In genomic region chr5:14760548-14761002, GRCh38 we compare ENCODE assay signal across 28 cellular contexts.
A peak's percentile ranks its signal among the peaks of the same experiment; 100 is the strongest.
DNase-seq lines count a peak whose midpoint lies in the region; ATAC-seq and TF ChIP-seq lines count a peak whose summit lies in the region.
"Had no signal": no experiment of that assay in that cellular context is flagged by ENCODE, and none has a peak within 500 bp of the region (broad histone marks: within the 10 kb centered on the region; RNA-seq: fewer than 3 reads in every experiment).

No MANE protein-coding gene starts in this region.

- H3K27me3 ChIP-seq in heart right ventricle (no peaks in the 10 kb centered on the region), aorta (ENCODE audit: control insufficient read depth in 1 of 2, insufficient read depth in 2 of 2, low read length in 1 of 2) (no peaks in the 10 kb centered on the region)
- H3K27me3 ChIP-seq: adrenal gland, body of pancreas, esophagus muscularis mucosa, hepatocyte, stomach, tibial artery had no signal

- H3K4me1 ChIP-seq in heart right ventricle (peaks cover 4 to 53% (median 30%) of the 10 kb centered on the region in 9 donors), aorta (ENCODE audit: control insufficient read depth in 1 of 2, insufficient read depth in 2 of 2, low read length in 2 of 2) (no peaks in the 10 kb centered on the region)
- H3K4me1 ChIP-seq: adrenal gland, body of pancreas, stomach had no signal

- DNase-seq in heart right ventricle = peak; percentile 59 to 75
- DNase-seq in midbrain (lab: John Stamatoyannopoulos, UW) = peak; percentile 12
- no peak for DNase-seq in aorta
- no peak for DNase-seq in activated T-cell treated with anti-CD3 and anti-CD28 coated beads, Interleukin-2, amount 50 U/mL, for 4 hours
- no peak for DNase-seq in H4 (ENCODE audit: low spot score)
- DNase-seq in NCI-H187 treated with DMSO at 0.1 percent for 48 hours (lab: John Stamatoyannopoulos, UW) = no peak
- DNase-seq: activated CD4-positive, alpha-beta T cell treated with anti-CD3 and anti-CD28 coated beads, Interleukin-2, amount 50 U/mL, for 48 hours; activated CD4-positive, CD25-positive, alpha-beta regulatory T cell treated with anti-CD3 and anti-CD28 coated beads, Interleukin-2, amount 50 U/mL, for 72 hours; activated naive CD4-positive, alpha-beta T cell treated with anti-CD3 and anti-CD28 coated beads for 36 hours; adrenal gland; body of pancreas; cerebellar nuclear complex; DND-41; foreskin melanocyte; GM23248; kidney glomerular epithelial cell; mammary epithelial cell; NCI-H1436 treated with DMSO at 0.1 percent for 48 hours; NCI-H226; NCI-H526 treated with DMSO at 0.1 percent for 48 hours; nephron progenitor cell; PC-9; stomach; tibial artery had no signal

- ATAC-seq in heart right ventricle = peak; percentile 86 to 98 (median 92)
- ATAC-seq in aorta (ENCODE audit: low FRiP score) = peak; percentile 69
- ATAC-seq in activated T-cell treated with anti-CD3 and anti-CD28 coated beads, Interleukin-2, amount 50 U/mL, for 4 hours = no peak
- ATAC-seq: body of pancreas had no signal

- no peaks in the 10 kb centered on the region for H3K9me3 Mint-ChIP-seq in dendritic cell treated with granulocyte-macrophage colony-stimulating factor and Interleukin-4, amounts not matched to agents 40 ng/mL and 50 ng/mL, for 4 days
- no peaks in the 10 kb centered on the region for H3K9me3 Mint-ChIP-seq in activated T-cell treated with anti-CD3 and anti-CD28 coated beads, Interleukin-2, amount 50 U/mL, for 4 hours
- H3K9me3 Mint-ChIP-seq: activated naive CD4-positive, alpha-beta T cell treated with anti-CD3 and anti-CD28 coated beads for 36 hours; nephron progenitor cell had no signal

- TF ChIP-seq CTCF in heart right ventricle (IDR thresholded peaks at IDR 0.05) = no peak

- H3K4me3 Mint-ChIP-seq in dendritic cell treated with granulocyte-macrophage colony-stimulating factor and Interleukin-4, amounts not matched to agents 40 ng/mL and 50 ng/mL, for 4 days = no peak overlapping the region
- no peak overlapping the region for H3K4me3 Mint-ChIP-seq in activated T-cell treated with anti-CD3 and anti-CD28 coated beads, Interleukin-2, amount 50 U/mL, for 4 hours
- H3K4me3 Mint-ChIP-seq: activated naive CD4-positive, alpha-beta T cell treated with anti-CD3 and anti-CD28 coated beads for 36 hours; nephron progenitor cell had no signal

- H3K27ac ChIP-seq in heart right ventricle (peak overlapping the region; percentile 53 to 85 (median 77)), aorta (ENCODE audit: low read depth in 1 of 2, low read length in 2 of 2) (no peak overlapping the region)
- H3K27ac ChIP-seq: adrenal gland, body of pancreas, esophagus muscularis mucosa, GM23248, hepatocyte, HL-60, PC-9, stomach, tibial artery had no signal

- H3K4me3 ChIP-seq in heart right ventricle = no peak overlapping the region
- H3K4me3 ChIP-seq in aorta (ENCODE audit: low read length in 2 of 2) = no peak overlapping the region
- H3K4me3 ChIP-seq: adrenal gland, body of pancreas, esophagus muscularis mucosa, GM23248, hepatocyte, PC-9, stomach, tibial artery had no signal

- intact Hi-C loops in dendritic cell treated with granulocyte-macrophage colony-stimulating factor and Interleukin-4, amounts not matched to agents 40 ng/mL and 50 ng/mL, for 4 days (cut with micrococcal nuclease) = no loop called here
- intact Hi-C loops in heart right ventricle (cut with DNase I) = no loop called here
- intact Hi-C loops in aorta (cut with DNase I) = loop anchor here in 1 of 2 donors (5.0 kb wide), 1 partner anchor 42 kb away; no protein-coding TSS in a partner anchor

- H3K27me3 Mint-ChIP-seq in dendritic cell treated with granulocyte-macrophage colony-stimulating factor and Interleukin-4, amounts not matched to agents 40 ng/mL and 50 ng/mL, for 4 days = no peaks in the 10 kb centered on the region
- no peaks in the 10 kb centered on the region for H3K27me3 Mint-ChIP-seq in activated T-cell treated with anti-CD3 and anti-CD28 coated beads, Interleukin-2, amount 50 U/mL, for 4 hours (ENCODE audit: low read depth)

- H3K36me3 Mint-ChIP-seq in dendritic cell treated with granulocyte-macrophage colony-stimulating factor and Interleukin-4, amounts not matched to agents 40 ng/mL and 50 ng/mL, for 4 days (ENCODE audit: low read depth) = peaks cover 20% of the 10 kb centered on the region
- peaks cover 21% of the 10 kb centered on the region for H3K36me3 Mint-ChIP-seq in activated T-cell treated with anti-CD3 and anti-CD28 coated beads, Interleukin-2, amount 50 U/mL, for 4 hours (ENCODE audit: insufficient read depth)

- H3K4me1 Mint-ChIP-seq in dendritic cell treated with granulocyte-macrophage colony-stimulating factor and Interleukin-4, amounts not matched to agents 40 ng/mL and 50 ng/mL, for 4 days (ENCODE audit: low read depth) = peaks cover 43% of the 10 kb centered on the region
- no peaks in the 10 kb centered on the region for H3K4me1 Mint-ChIP-seq in activated T-cell treated with anti-CD3 and anti-CD28 coated beads, Interleukin-2, amount 50 U/mL, for 4 hours (ENCODE audit: low read depth)

- H3K9me3 ChIP-seq in heart right ventricle = no peaks in the 10 kb centered on the region
- no peaks in the 10 kb centered on the region for H3K9me3 ChIP-seq in aorta (ENCODE audit: control insufficient read depth, low read length)
- H3K9me3 ChIP-seq: adrenal gland, body of pancreas, esophagus muscularis mucosa, stomach, tibial artery had no signal

- WGBS in heart right ventricle, 2 donors = 50 to 68% methylated on average over 4 of the region's 4 CpGs
- WGBS in aorta, 2 donors = 21 to 27% methylated on average over 4 of the region's 4 CpGs

- peaks cover 0 to 38% (median 1%) of the 10 kb centered on the region in 9 donors for H3K36me3 ChIP-seq in heart right ventricle
- H3K36me3 ChIP-seq in aorta (ENCODE audit: control insufficient read depth in 1 of 2, insufficient read depth in 2 of 2, low read length in 1 of 2) = peaks cover 2% of the 10 kb centered on the region in 2 donors
- H3K36me3 ChIP-seq: adrenal gland had no signal

- H3K27ac Mint-ChIP-seq in dendritic cell treated with granulocyte-macrophage colony-stimulating factor and Interleukin-4, amounts not matched to agents 40 ng/mL and 50 ng/mL, for 4 days = peak overlapping the region; percentile 96
- H3K27ac Mint-ChIP-seq: activated naive CD4-positive, alpha-beta T cell treated with anti-CD3 and anti-CD28 coated beads for 36 hours; nephron progenitor cell had no signal

Comparison
In these comparisons a context has a peak if more than half of its experiments do, and no peak if none do; other contexts are left out.
1. ATAC-seq: peak in heart right ventricle (8 of 8) and aorta (single experiment); none in activated T-cell treated with anti-CD3 and anti-CD28 coated beads, Interleukin-2, amount 50 U/mL, for 4 hours (0 of 2).
2. DNase-seq: peak in heart right ventricle (2 of 2) and midbrain (single experiment); none in aorta (0 of 2), activated T-cell treated with anti-CD3 and anti-CD28 coated beads, Interleukin-2, amount 50 U/mL, for 4 hours (single experiment), H4 (single experiment) and NCI-H187 treated with DMSO at 0.1 percent for 48 hours (single experiment).
3. H3K27ac ChIP-seq: peak in heart right ventricle (10 of 10); none in aorta (0 of 2).